ENCODE assay signal across 8 cellular contexts in the genomic region with DNA sequence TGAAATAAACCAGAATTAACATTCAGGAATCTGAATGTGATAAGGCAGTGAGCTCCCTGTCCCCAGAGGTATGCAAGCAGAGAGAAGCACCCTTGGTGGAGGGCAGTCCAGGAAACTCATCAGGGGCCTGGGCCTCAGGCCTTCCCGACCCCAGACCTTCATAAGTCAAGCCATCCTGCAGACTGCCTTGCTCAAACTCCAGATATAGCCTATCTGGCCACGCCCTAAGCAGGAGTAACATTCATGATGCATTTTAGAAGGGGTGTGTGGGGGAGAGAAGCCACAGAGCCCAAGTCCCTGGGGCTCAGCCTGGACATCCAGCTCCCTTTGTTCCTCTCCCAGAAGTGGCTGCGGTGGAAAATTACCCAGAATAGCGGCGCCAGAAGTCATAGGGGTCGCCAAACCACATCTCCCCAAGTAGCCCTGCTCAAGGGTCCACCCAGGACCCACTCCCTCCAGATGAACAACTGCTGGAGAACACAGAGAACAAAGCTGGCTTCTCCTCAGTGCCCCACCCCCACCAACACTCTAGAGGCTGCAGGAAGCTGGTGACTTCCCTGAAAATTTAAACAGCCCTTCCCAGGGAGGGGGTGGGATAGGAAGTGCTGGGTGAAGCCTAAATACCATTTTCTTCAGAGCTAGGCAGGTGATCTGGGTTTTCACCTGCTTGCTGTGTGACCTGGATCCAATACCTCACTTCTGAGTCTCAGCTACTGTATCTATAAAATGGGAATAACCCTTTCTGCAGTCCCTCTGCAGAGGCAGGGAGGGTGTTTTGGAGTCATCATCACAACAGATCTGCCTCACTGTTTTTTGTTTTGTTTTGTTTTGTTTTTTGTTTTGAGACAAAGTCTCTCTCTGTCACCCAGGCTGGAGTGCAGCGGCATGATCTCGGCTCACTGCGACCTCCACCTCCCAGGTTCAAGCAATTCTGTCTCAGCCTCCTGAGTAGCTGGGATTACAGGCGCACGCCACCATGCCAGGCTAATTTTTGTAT. TPM values are rescaled to one million over a fixed set of nuclear protein-coding genes. Genes with fewer than 3 reads are reported as not detected.
DNase-seq lines count a peak whose midpoint lies in the region; ATAC-seq and TF ChIP-seq lines count a peak whose summit lies in the region.

No MANE protein-coding gene starts in this region.

- no TSS peak for BruUV-seq in Caco-2 (replicated peaks; lab: Mats Ljungman, UMichigan)

- H3K4me1 ChIP-seq in Caco-2 (peaks cover 49% of the 10 kb centered on the region), prostate gland (replicated peaks) (peaks cover 57% of the 10 kb centered on the region)

- peak overlapping the region; percentile 96 for H3K27ac ChIP-seq in VCaP
- H3K27ac ChIP-seq in prostate gland, result peak overlapping the region; percentile 100

- TF ChIP-seq POLR2A in prostate gland (IDR thresholded peaks at IDR 0.05), result no peak

- DNase-seq in Caco-2, result peak; percentile 70 to 77
- peak; percentile 26 to 34 for DNase-seq in Kasumi-1 (lab: John Stamatoyannopoulos, UW)
- peak; percentile 76 for DNase-seq in Right ventricle myocardium superior
- peak; percentile 72 for DNase-seq in prostate gland (ENCODE audit: low spot score)
- no peak for DNase-seq in GM19238 (ENCODE audit: insufficient read length, low spot score)
- no peak for DNase-seq in NCI-H446 (lab: John Stamatoyannopoulos, UW)

- H3K27me3 ChIP-seq in Caco-2 (replicated peaks; ENCODE audit: control insufficient read depth, insufficient read depth, low read length) (no peaks in the 10 kb centered on the region), prostate gland (replicated peaks; ENCODE audit: insufficient read depth) (no peaks in the 10 kb centered on the region)

- H3K27me3 Mint-ChIP-seq in Caco-2 (ENCODE audit: insufficient read depth, unreplicated experiment), result no peaks in the 10 kb centered on the region

- WGBS in prostate gland, result 75% methylated on average over 10 of the region's 11 CpGs

- H3K36me3 Mint-ChIP-seq in Caco-2 (ENCODE audit: insufficient read depth, unreplicated experiment), result peaks cover 62% of the 10 kb centered on the region

- H3K9me3 Mint-ChIP-seq in Caco-2 (ENCODE audit: unreplicated experiment), result no peaks in the 10 kb centered on the region

- no peaks in the 10 kb centered on the region for H3K9me3 ChIP-seq in Caco-2
- no peaks in the 10 kb centered on the region for H3K9me3 ChIP-seq in prostate gland

- peaks cover 32% of the 10 kb centered on the region for H3K4me1 Mint-ChIP-seq in Caco-2 (ENCODE audit: low read depth, unreplicated experiment)

- no peak for ATAC-seq in Right ventricle myocardium superior (ENCODE audit: poor library complexity)
- ATAC-seq in GM21367 (IDR thresholded peaks at IDR 0.05; ENCODE audit: unreplicated experiment), result no peak

- CTCF ChIA-PET in Caco-2 (lab: Charles Lee), result interaction anchor here (1.3 kb wide), 1 partner anchor 81 kb away, joined by 5 read pairs; no protein-coding TSS in a partner anchor

- H3K4me3 Mint-ChIP-seq in Caco-2 (ENCODE audit: unreplicated experiment), result peak overlapping the region; percentile 82

- H3K4me3 ChIP-seq in Caco-2 (ENCODE audit: low read depth, low read length), result no peak overlapping the region
- no peak overlapping the region for H3K4me3 ChIP-seq in prostate gland

- POLR2A ChIA-PET in Caco-2 (lab: Charles Lee), result interaction anchor here (0.5 to 0.9 kb wide), 2 partner anchors 14 to 134 kb away, joined by 4 to 6 read pairs; a partner anchor contains a TSS

- TF ChIP-seq CTCF in Caco-2 (IDR thresholded peaks at IDR 0.05; ENCODE audit: insufficient read depth in 1 of 2, low read depth in 1 of 2, low read length in 1 of 2, severe bottlenecking in 1 of 2, unreplicated experiment in 1 of 2), result no peak
- TF ChIP-seq CTCF in VCaP (conservative IDR thresholded peaks at IDR 0.05), result no peak
- TF ChIP-seq CTCF in prostate gland (IDR thresholded peaks at IDR 0.05), result peak in 1 of 4 experiments; percentile 6

- H3K36me3 ChIP-seq in Caco-2 (ENCODE audit: control insufficient read depth, insufficient read depth, low read length) (no peaks in the 10 kb centered on the region; the same call in 1 of the 2 replicates), prostate gland (no peaks in the 10 kb centered on the region)

- intact Hi-C loops in Caco-2 (cut with micrococcal nuclease; ENCODE audit: unreplicated experiment) (no loop called here), Right ventricle myocardium superior (cut with DNase I) (no loop called here), prostate gland (cut with DNase I) (no loop called here)

- peak overlapping the region; percentile 98 for H3K27ac Mint-ChIP-seq in Caco-2 (ENCODE audit: unreplicated experiment)

RNA-seq across cellular contexts. Expression of a gene that starts 1.5 kb away (rescaled TPM):
- total RNA-seq in Caco-2 (2022), result 109 and 118 TPM in 2 replicates
- total RNA-seq in Right ventricle myocardium superior, result 14.7 TPM
- total RNA-seq in prostate gland, result 100 to 1,000 TPM; 134 to 299 TPM

Comparison
In these comparisons a context has a peak if more than half of its experiments do, and no peak if none do; other contexts are left out.
1. DNase-seq: peak in Caco-2 (2 of 2), Kasumi-1 (2 of 2), Right ventricle myocardium superior (single experiment) and prostate gland (single experiment); none in GM19238 (single experiment) and NCI-H446 (0 of 2).